ENCODE assay signal across 7 cellular contexts in genomic region chr3:124827476-124828206, GRCh38. TPM values are rescaled to one million over a fixed set of nuclear protein-coding genes. Genes with fewer than 3 reads are reported as not detected.
A peak's percentile ranks its signal among the peaks of the same experiment; 100 is the strongest.
DNase-seq lines count a peak whose midpoint lies in the region; ATAC-seq and TF ChIP-seq lines count a peak whose summit lies in the region.
"Not testable (repeated sequence)": the region's sequence is repeated elsewhere in the genome, so short reads cannot be mapped to it uniquely, and the experiment has no call there.

No MANE protein-coding gene starts in this region.

- TF ChIP-seq CTCF in LNCAP (IDR thresholded peaks at IDR 0.05) (peak; percentile 12; the same call in 1 of the 2 replicates), foreskin keratinocyte (conservative IDR thresholded peaks at IDR 0.05) (peak; percentile 38), liver (IDR thresholded peaks at IDR 0.05; ENCODE audit: low read depth, low read length, missing input control) (peak; percentile 18), psoas muscle (IDR thresholded peaks at IDR 0.05) (peak; percentile 23)

- peak overlapping the region; percentile 63 for H3K27ac ChIP-seq in caudate nucleus (ENCODE audit: low read depth, low read length)
- not testable (repeated sequence) for H3K27ac ChIP-seq in foreskin keratinocyte; liver (ENCODE audit: low read depth in 1 of 2, low read length in 2 of 2); psoas muscle

- TF ChIP-seq RAD21 in liver (IDR thresholded peaks at IDR 0.05), result peak in 1 of 2 donors; percentile 45

- not testable (repeated sequence) for H3K4me1 ChIP-seq in foreskin keratinocyte; liver (ENCODE audit: control insufficient read depth in 4 of 4, insufficient read depth in 4 of 4, low read length in 3 of 4); psoas muscle

- ATAC-seq in foreskin keratinocyte, psoas muscle: not testable (repeated sequence)

- WGBS in liver, result 93% methylated on average over 15 of the region's 15 CpGs
- WGBS in psoas muscle, 3 donors, result 88% methylated on average over 15 of the region's 15 CpGs

- DNase-seq in ELR (ENCODE audit: low read depth), result peak; percentile 54
- DNase-seq in SW480 (ENCODE audit: low spot score), result peak; percentile 85
- not testable (repeated sequence) for DNase-seq in caudate nucleus (lab: John Stamatoyannopoulos, UW); foreskin keratinocyte; psoas muscle

- intact Hi-C loops in psoas muscle (cut with DNase I), result not testable (repeated sequence)

- not testable (repeated sequence) for H3K9ac ChIP-seq in liver (ENCODE audit: low read depth in 1 of 2, low read length in 2 of 2)

- H3K4me3 ChIP-seq in liver (ENCODE audit: low read depth in 1 of 3, low read length in 3 of 3); psoas muscle: not testable (repeated sequence)

- not testable (repeated sequence) for H3K27me3 ChIP-seq in foreskin keratinocyte; liver (ENCODE audit: control insufficient read depth in 4 of 4, insufficient read depth in 4 of 4, low read length in 3 of 4); psoas muscle (ENCODE audit: insufficient read depth in 3 of 3, low read length in 2 of 3)

- not testable (repeated sequence) for H3K9me3 ChIP-seq in liver (ENCODE audit: control insufficient read depth in 4 of 4, low read length in 3 of 4); psoas muscle

- peaks cover 0 to 12% (median 2%) of the 10 kb centered on the region in 4 donors for H3K36me3 ChIP-seq in liver (ENCODE audit: control insufficient read depth in 4 of 4, insufficient read depth in 3 of 4, low read depth in 1 of 4, low read length in 3 of 4)
- H3K36me3 ChIP-seq in psoas muscle (ENCODE audit: insufficient read depth in 1 of 2, low read depth in 1 of 2), result not testable (repeated sequence)

RNA-seq across cellular contexts. Expression of gene ITGB5, which starts 59.5 kb away (rescaled TPM):
- total RNA-seq in foreskin keratinocyte (82.0 and 91.9 TPM in 2 replicates), liver (10 to 100 TPM; 43.0 to 66.6 TPM), psoas muscle (10 to 100 TPM; 37.5 to 61.5 (median 54.8) TPM)
- polyA plus RNA-seq in foreskin keratinocyte (70.5 and 97.0 TPM in 2 replicates), liver (10 to 100 TPM; 16.9 to 53.0 TPM), psoas muscle (10 to 100 TPM; 19.3 to 28.2 (median 19.8) TPM)
